Comparison of ENCODE assay signal across 8 cellular contexts in genomic region chr1:31945677-31946076, GRCh38. TPM values are rescaled to one million over a fixed set of nuclear protein-coding genes. Genes with fewer than 3 reads are reported as not detected.
DNase-seq lines count a peak whose midpoint lies in the region; ATAC-seq and TF ChIP-seq lines count a peak whose summit lies in the region.
"Not testable (repeated sequence)": the region's sequence is repeated elsewhere in the genome, so short reads cannot be mapped to it uniquely, and the experiment has no call there.

No MANE protein-coding gene starts in this region.

- H3K9me3 ChIP-seq in HEK293 (ENCODE audit: control insufficient read depth, insufficient read depth, low read depth, low read length); heart left ventricle; gastrocnemius medialis; tibial artery: not testable (repeated sequence)

- intact Hi-C loops in activated CD4-positive, alpha-beta T cell treated with anti-CD3 and anti-CD28 coated beads, Interleukin-2, amount 10 ng/mL, durations not matched to agents 24 days and 14 days (cut with micrococcal nuclease); heart left ventricle (cut with DNase I); gastrocnemius medialis (cut with DNase I; ENCODE audit: low total_unique reads); tibial artery (cut with DNase I; ENCODE audit: low total_unique reads): not testable (repeated sequence)

- H3K4me3 Mint-ChIP-seq in activated CD4-positive, alpha-beta T cell treated with anti-CD3 and anti-CD28 coated beads, Interleukin-2, amount 10 ng/mL, durations not matched to agents 24 days and 14 days, result peak overlapping the region; percentile 70
- peak overlapping the region; percentile 90 for H3K4me3 Mint-ChIP-seq in activated naive CD8-positive, alpha-beta T cell treated with anti-CD3 and anti-CD28 coated beads, Interleukin-2, amount 10 ng/mL, durations not matched to agents 7 days and 5 days
- H3K4me3 Mint-ChIP-seq in naive B cell, result peak overlapping the region in 7 of 8 donors; percentile 51 to 95 (median 68)

- not testable (repeated sequence) for DNase-seq in activated CD4-positive, alpha-beta T cell treated with anti-CD3 and anti-CD28 coated beads, Interleukin-2, amount 10 ng/mL, durations not matched to agents 24 days and 14 days; activated naive CD8-positive, alpha-beta T cell treated with anti-CD3 and anti-CD28 coated beads, Interleukin-2, amount 10 ng/mL, durations not matched to agents 7 days and 5 days; heart left ventricle; naive B cell; gastrocnemius medialis; tibial artery

- not testable (repeated sequence) for H3K79me2 ChIP-seq in ACC112 (ENCODE audit: control insufficient read depth, insufficient read depth, low read length, unreplicated experiment)

- peaks cover 43% of the 10 kb centered on the region for H3K4me1 ChIP-seq in ACC112 (ENCODE audit: control insufficient read depth, insufficient read depth, low read length, unreplicated experiment)
- H3K4me1 ChIP-seq in HEK293 (ENCODE audit: control insufficient read depth, insufficient read depth, low read length), result not testable (repeated sequence)
- peaks cover 0 to 47% (median 16%) of the 10 kb centered on the region in 12 donors for H3K4me1 ChIP-seq in heart left ventricle
- H3K4me1 ChIP-seq in gastrocnemius medialis, result peaks cover 8 to 14% of the 10 kb centered on the region in 2 donors
- peaks cover 0 to 19% (median 12%) of the 10 kb centered on the region in 4 donors for H3K4me1 ChIP-seq in tibial artery

- not testable (repeated sequence) for H3K27me3 Mint-ChIP-seq in activated CD4-positive, alpha-beta T cell treated with anti-CD3 and anti-CD28 coated beads, Interleukin-2, amount 10 ng/mL, durations not matched to agents 24 days and 14 days; activated naive CD8-positive, alpha-beta T cell treated with anti-CD3 and anti-CD28 coated beads, Interleukin-2, amount 10 ng/mL, durations not matched to agents 7 days and 5 days; naive B cell

- POLR2A ChIA-PET in HEK293 (lab: Yijun Ruan, JAX), result interaction anchor here (2.5 kb wide), 1 partner anchor 11 kb away, joined by 9 read pairs; no protein-coding TSS in a partner anchor
- POLR2A ChIA-PET in activated naive CD8-positive, alpha-beta T cell treated with anti-CD3 and anti-CD28 coated beads, Interleukin-2, amount 10 ng/mL, durations not matched to agents 7 days and 5 days (lab: Charles Lee), result interaction anchor here (1.7 to 14.4 kb wide), 3 partner anchors 8 to 39 kb away, joined by 10 to 319 read pairs (median 16); no protein-coding TSS in a partner anchor

- CTCF ChIA-PET in HEK293 (lab: Yijun Ruan, JAX), result interaction anchor here (3.9 kb wide), 1 partner anchor 19 kb away, joined by 43 read pairs; no protein-coding TSS in a partner anchor

- not testable (repeated sequence) for H3K4me3 ChIP-seq in ACC112 (ENCODE audit: low read depth, low read length); HEK293 (ENCODE audit: low read depth, low read length); heart left ventricle; gastrocnemius medialis; tibial artery

- WGBS in heart left ventricle, 4 donors, result 96 to 99% (median 98%) methylated on average over 10 of the region's 10 CpGs

- H3K27me3 ChIP-seq in ACC112 (ENCODE audit: insufficient read depth, low read length); heart left ventricle; gastrocnemius medialis; tibial artery: not testable (repeated sequence)

- TF ChIP-seq CTCF in HEK293 (tag by site-specific recombination; IDR thresholded peaks at IDR 0.05); heart left ventricle (IDR thresholded peaks at IDR 0.05); gastrocnemius medialis (IDR thresholded peaks at IDR 0.05 in 4 of 5, conservative IDR thresholded peaks at IDR 0.05 in 1 of 5); tibial artery (IDR thresholded peaks at IDR 0.05): not testable (repeated sequence)

- TF ChIP-seq POLR2A in heart left ventricle (IDR thresholded peaks at IDR 0.05); gastrocnemius medialis (IDR thresholded peaks at IDR 0.05): not testable (repeated sequence)

- in situ Hi-C loops in gastrocnemius medialis (cut with MboI; ENCODE audit: low sequenced_read_pairs in 4 of 4), result not testable (repeated sequence)

- not testable (repeated sequence) for H3K36me3 Mint-ChIP-seq in activated CD4-positive, alpha-beta T cell treated with anti-CD3 and anti-CD28 coated beads, Interleukin-2, amount 10 ng/mL, durations not matched to agents 24 days and 14 days (ENCODE audit: low read depth); activated naive CD8-positive, alpha-beta T cell treated with anti-CD3 and anti-CD28 coated beads, Interleukin-2, amount 10 ng/mL, durations not matched to agents 7 days and 5 days; naive B cell

- not testable (repeated sequence) for H2AFZ ChIP-seq in ACC112 (ENCODE audit: low read length, unreplicated experiment)

- H3K36me3 ChIP-seq in ACC112 (ENCODE audit: insufficient read depth, low read length); HEK293 (ENCODE audit: control insufficient read depth in 2 of 2, insufficient read depth in 1 of 2, low read length in 2 of 2); heart left ventricle; gastrocnemius medialis; tibial artery: not testable (repeated sequence)

- not testable (repeated sequence) for H3K9me3 Mint-ChIP-seq in activated CD4-positive, alpha-beta T cell treated with anti-CD3 and anti-CD28 coated beads, Interleukin-2, amount 10 ng/mL, durations not matched to agents 24 days and 14 days; activated naive CD8-positive, alpha-beta T cell treated with anti-CD3 and anti-CD28 coated beads, Interleukin-2, amount 10 ng/mL, durations not matched to agents 7 days and 5 days; naive B cell

- H3K27ac ChIP-seq in ACC112 (ENCODE audit: low read depth, low read length), result peak overlapping the region; percentile 98
- not testable (repeated sequence) for H3K27ac ChIP-seq in HEK293 (ENCODE audit: extremely low read depth, low read depth, low read length)
- peak overlapping the region in 7 of 12 donors; percentile 88 to 100 (median 97) for H3K27ac ChIP-seq in heart left ventricle
- peak overlapping the region; percentile 92 to 97 (median 95) for H3K27ac ChIP-seq in gastrocnemius medialis
- H3K27ac ChIP-seq in tibial artery, result peak overlapping the region; percentile 97 to 98

- ATAC-seq in activated naive CD8-positive, alpha-beta T cell treated with anti-CD3 and anti-CD28 coated beads, Interleukin-2, amount 10 ng/mL, durations not matched to agents 7 days and 5 days (ENCODE audit: low read depth); heart left ventricle; naive B cell (ENCODE audit: low read depth in 2 of 2); gastrocnemius medialis: not testable (repeated sequence)

- peaks cover 35% of the 10 kb centered on the region for H3K4me1 Mint-ChIP-seq in activated CD4-positive, alpha-beta T cell treated with anti-CD3 and anti-CD28 coated beads, Interleukin-2, amount 10 ng/mL, durations not matched to agents 24 days and 14 days
- H3K4me1 Mint-ChIP-seq in activated naive CD8-positive, alpha-beta T cell treated with anti-CD3 and anti-CD28 coated beads, Interleukin-2, amount 10 ng/mL, durations not matched to agents 7 days and 5 days, result peaks cover 38% of the 10 kb centered on the region
- peaks cover 16 to 39% (median 27%) of the 10 kb centered on the region in 3 donors for H3K4me1 Mint-ChIP-seq in naive B cell

- peak overlapping the region; percentile 58 for H3K27ac Mint-ChIP-seq in activated CD4-positive, alpha-beta T cell treated with anti-CD3 and anti-CD28 coated beads, Interleukin-2, amount 10 ng/mL, durations not matched to agents 24 days and 14 days
- peak overlapping the region; percentile 69 for H3K27ac Mint-ChIP-seq in activated naive CD8-positive, alpha-beta T cell treated with anti-CD3 and anti-CD28 coated beads, Interleukin-2, amount 10 ng/mL, durations not matched to agents 7 days and 5 days
- H3K27ac Mint-ChIP-seq in naive B cell, result peak overlapping the region in 1 of 6 donors; percentile 89

TF ChIP-seq in HEK293, 187 proteins besides CTCF, POLR2A, EP300 and RAD21:
- peak; percentile 98 for TF ChIP-seq ZNF664 (tag by site-specific recombination; IDR thresholded peaks at IDR 0.05)

RNA-seq across cellular contexts. Expression of gene PTP4A2, which starts 7.5 kb away (rescaled TPM):
- 363 and 390 TPM in 2 replicates for total RNA-seq in activated CD4-positive, alpha-beta T cell treated with anti-CD3 and anti-CD28 coated beads, Interleukin-2, amount 10 ng/mL, durations not matched to agents 24 days and 14 days
- total RNA-seq in activated naive CD8-positive, alpha-beta T cell treated with anti-CD3 and anti-CD28 coated beads, Interleukin-2, amount 10 ng/mL, durations not matched to agents 7 days and 5 days, result 100 to 1,000 TPM; 356 to 363 TPM
- total RNA-seq in heart left ventricle (100 to 1,000 TPM; 217 to 354 (median 242) TPM), gastrocnemius medialis (100 to 1,000 TPM; 294 to 522 (median 353) TPM)
- polyA plus RNA-seq in heart left ventricle (100 to 1,000 TPM in 1 of 2 donors, 10 to 100 TPM in 1; 74.4 to 290 TPM), naive B cell (ENCODE audit: low read depth in 6 of 6) (100 to 1,000 TPM; 251 to 474 (median 307) TPM)
